Comparison of ENCODE assay signal across 2 cellular contexts in the genomic region with DNA sequence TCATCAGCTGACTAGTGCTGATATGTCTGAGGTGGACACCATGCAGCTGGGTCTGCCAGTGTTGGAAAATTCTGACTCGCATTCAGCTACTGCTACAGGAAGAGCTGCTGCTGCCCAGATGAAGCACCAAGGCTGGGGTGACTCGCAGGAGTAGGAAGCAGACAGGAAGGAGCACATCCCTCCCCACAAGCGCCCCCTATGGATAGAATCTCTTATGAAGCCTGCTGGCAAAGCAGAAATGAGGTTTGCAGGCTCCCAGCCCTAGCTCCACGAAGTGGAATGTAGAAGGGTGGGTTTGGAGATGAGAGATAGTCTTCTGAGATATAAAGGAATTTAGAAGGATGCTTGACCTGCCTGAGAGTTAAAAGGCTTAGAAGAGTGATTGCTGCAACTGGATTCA.
TF ChIP-seq lines count a peak whose summit lies in the region.

No MANE protein-coding gene starts in this region.

TF ChIP-seq in SK-N-SH, 30 proteins besides CTCF, POLR2A, EP300 and RAD21 (continued from another document):
- TF ChIP-seq ZBTB33 (IDR thresholded peaks at IDR 0.05; ENCODE audit: borderline replicate concordance, low read depth): no peak
- TF ChIP-seq GATA2 (CRISPR knock-in tag; IDR thresholded peaks at IDR 0.05): no peak
- no peak for TF ChIP-seq MXI1 (IDR thresholded peaks at IDR 0.05; ENCODE audit: low read depth, low read length)
- TF ChIP-seq SIN3A (IDR thresholded peaks at IDR 0.05; ENCODE audit: borderline replicate concordance, low read depth, low read length): no peak
- no peak for TF ChIP-seq USF1 (IDR thresholded peaks at IDR 0.05; ENCODE audit: borderline replicate concordance, low read depth)
- no peak for TF ChIP-seq GABPA (IDR thresholded peaks at IDR 0.05; ENCODE audit: low read depth)
- no peak for TF ChIP-seq NFIC (IDR thresholded peaks at IDR 0.05; ENCODE audit: borderline replicate concordance)
- TF ChIP-seq FOXJ3 (CRISPR knock-in tag; IDR thresholded peaks at IDR 0.05): no peak
- no peak for TF ChIP-seq RXRA (IDR thresholded peaks at IDR 0.05; ENCODE audit: borderline replicate concordance, low read depth)
- TF ChIP-seq, protein P1, sequence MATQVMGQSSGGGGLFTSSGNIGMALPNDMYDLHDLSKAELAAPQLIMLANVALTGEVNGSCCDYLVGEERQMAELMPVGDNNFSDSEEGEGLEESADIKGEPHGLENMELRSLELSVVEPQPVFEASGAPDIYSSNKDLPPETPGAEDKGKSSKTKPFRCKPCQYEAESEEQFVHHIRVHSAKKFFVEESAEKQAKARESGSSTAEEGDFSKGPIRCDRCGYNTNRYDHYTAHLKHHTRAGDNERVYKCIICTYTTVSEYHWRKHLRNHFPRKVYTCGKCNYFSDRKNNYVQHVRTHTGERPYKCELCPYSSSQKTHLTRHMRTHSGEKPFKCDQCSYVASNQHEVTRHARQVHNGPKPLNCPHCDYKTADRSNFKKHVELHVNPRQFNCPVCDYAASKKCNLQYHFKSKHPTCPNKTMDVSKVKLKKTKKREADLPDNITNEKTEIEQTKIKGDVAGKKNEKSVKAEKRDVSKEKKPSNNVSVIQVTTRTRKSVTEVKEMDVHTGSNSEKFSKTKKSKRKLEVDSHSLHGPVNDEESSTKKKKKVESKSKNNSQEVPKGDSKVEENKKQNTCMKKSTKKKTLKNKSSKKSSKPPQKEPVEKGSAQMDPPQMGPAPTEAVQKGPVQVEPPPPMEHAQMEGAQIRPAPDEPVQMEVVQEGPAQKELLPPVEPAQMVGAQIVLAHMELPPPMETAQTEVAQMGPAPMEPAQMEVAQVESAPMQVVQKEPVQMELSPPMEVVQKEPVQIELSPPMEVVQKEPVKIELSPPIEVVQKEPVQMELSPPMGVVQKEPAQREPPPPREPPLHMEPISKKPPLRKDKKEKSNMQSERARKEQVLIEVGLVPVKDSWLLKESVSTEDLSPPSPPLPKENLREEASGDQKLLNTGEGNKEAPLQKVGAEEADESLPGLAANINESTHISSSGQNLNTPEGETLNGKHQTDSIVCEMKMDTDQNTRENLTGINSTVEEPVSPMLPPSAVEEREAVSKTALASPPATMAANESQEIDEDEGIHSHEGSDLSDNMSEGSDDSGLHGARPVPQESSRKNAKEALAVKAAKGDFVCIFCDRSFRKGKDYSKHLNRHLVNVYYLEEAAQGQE (IDR thresholded peaks at IDR 0.05; ENCODE audit: low read depth, low read length): no peak
- TF ChIP-seq FOSL2 (IDR thresholded peaks at IDR 0.05; ENCODE audit: borderline replicate concordance, low read depth): no peak
TF ChIP-seq in SK-N-SH: peak in this region for 0.

TF ChIP-seq in SK-N-SH treated with all-trans-retinoic acid at 6 μM for 48 hours, 23 proteins besides CTCF, POLR2A, EP300 and RAD21 (continued from another document):
- TF ChIP-seq, protein P2, sequence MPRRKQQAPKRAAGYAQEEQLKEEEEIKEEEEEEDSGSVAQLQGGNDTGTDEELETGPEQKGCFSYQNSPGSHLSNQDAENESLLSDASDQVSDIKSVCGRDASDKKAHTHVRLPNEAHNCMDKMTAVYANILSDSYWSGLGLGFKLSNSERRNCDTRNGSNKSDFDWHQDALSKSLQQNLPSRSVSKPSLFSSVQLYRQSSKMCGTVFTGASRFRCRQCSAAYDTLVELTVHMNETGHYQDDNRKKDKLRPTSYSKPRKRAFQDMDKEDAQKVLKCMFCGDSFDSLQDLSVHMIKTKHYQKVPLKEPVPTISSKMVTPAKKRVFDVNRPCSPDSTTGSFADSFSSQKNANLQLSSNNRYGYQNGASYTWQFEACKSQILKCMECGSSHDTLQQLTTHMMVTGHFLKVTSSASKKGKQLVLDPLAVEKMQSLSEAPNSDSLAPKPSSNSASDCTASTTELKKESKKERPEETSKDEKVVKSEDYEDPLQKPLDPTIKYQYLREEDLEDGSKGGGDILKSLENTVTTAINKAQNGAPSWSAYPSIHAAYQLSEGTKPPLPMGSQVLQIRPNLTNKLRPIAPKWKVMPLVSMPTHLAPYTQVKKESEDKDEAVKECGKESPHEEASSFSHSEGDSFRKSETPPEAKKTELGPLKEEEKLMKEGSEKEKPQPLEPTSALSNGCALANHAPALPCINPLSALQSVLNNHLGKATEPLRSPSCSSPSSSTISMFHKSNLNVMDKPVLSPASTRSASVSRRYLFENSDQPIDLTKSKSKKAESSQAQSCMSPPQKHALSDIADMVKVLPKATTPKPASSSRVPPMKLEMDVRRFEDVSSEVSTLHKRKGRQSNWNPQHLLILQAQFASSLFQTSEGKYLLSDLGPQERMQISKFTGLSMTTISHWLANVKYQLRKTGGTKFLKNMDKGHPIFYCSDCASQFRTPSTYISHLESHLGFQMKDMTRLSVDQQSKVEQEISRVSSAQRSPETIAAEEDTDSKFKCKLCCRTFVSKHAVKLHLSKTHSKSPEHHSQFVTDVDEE (CRISPR knock-in tag; IDR thresholded peaks at IDR 0.05): no peak
- TF ChIP-seq CSDC2 (CRISPR knock-in tag; IDR thresholded peaks at IDR 0.05) (no peak), OSR1 (CRISPR knock-in tag; IDR thresholded peaks at IDR 0.05) (no peak), ARNTL (CRISPR knock-in tag; IDR thresholded peaks at IDR 0.05; ENCODE audit: borderline replicate concordance, low read depth) (no peak), GLIS3 (CRISPR knock-in tag; IDR thresholded peaks at IDR 0.05) (no peak), ZNF565 (CRISPR knock-in tag; conservative IDR thresholded peaks at IDR 0.05; ENCODE audit: low read depth) (no peak), SNAI2 (CRISPR knock-in tag; IDR thresholded peaks at IDR 0.05) (no peak), ZFP30 (CRISPR knock-in tag; IDR thresholded peaks at IDR 0.05) (no peak)
